Comparison of ENCODE assay signal across 1 cellular context in genomic region chr10:71342850-71343773, GRCh38.
TF ChIP-seq lines count a peak whose summit lies in the region.

No MANE protein-coding gene starts in this region.

TF ChIP-seq in HepG2, 621 proteins besides CTCF, POLR2A, EP300 and RAD21 (continues in another document):
- TF ChIP-seq PHF21A (CRISPR knock-in tag; IDR thresholded peaks at IDR 0.05) (peak; percentile 29; the same call in 1 of the 2 replicates), ARNT2 (CRISPR knock-in tag; IDR thresholded peaks at IDR 0.05; ENCODE audit: low read depth) (no peak), NR2C2 (CRISPR knock-in tag; IDR thresholded peaks at IDR 0.05; ENCODE audit: borderline replicate concordance) (no peak), FOXA1 (IDR thresholded peaks at IDR 0.05) (no peak), FOXA1 (CRISPR knock-in tag; IDR thresholded peaks at IDR 0.05) (peak; percentile 55), ARID5B (CRISPR knock-in tag; IDR thresholded peaks at IDR 0.05) (peak; percentile 60), RXRB (CRISPR knock-in tag; IDR thresholded peaks at IDR 0.05; ENCODE audit: borderline replicate concordance) (peak; percentile 42; the same call in 1 of the 2 replicates), RCOR2 (CRISPR knock-in tag; IDR thresholded peaks at IDR 0.05) (peak; percentile 19; the same call in 1 of the 2 replicates), ZNF614 (CRISPR knock-in tag; IDR thresholded peaks at IDR 0.05; ENCODE audit: borderline replicate concordance) (no peak), ZNF292 (CRISPR knock-in tag; IDR thresholded peaks at IDR 0.05; ENCODE audit: borderline replicate concordance, low read depth) (peak; percentile 62; the same call in 1 of the 2 replicates), PITX1 (CRISPR knock-in tag; IDR thresholded peaks at IDR 0.05) (peak; percentile 42; the same call in 1 of the 2 replicates), SOX5 (CRISPR knock-in tag; IDR thresholded peaks at IDR 0.05; ENCODE audit: borderline replicate concordance) (peak; percentile 44; the same call in 1 of the 2 replicates), CREB1 (IDR thresholded peaks at IDR 0.05) (no peak), CREB1 (CRISPR knock-in tag; IDR thresholded peaks at IDR 0.05) (peak; percentile 48; the same call in 1 of the 2 replicates), ZNF576 (CRISPR knock-in tag; IDR thresholded peaks at IDR 0.05) (no peak), SAP130 (CRISPR knock-in tag; IDR thresholded peaks at IDR 0.05; ENCODE audit: low read depth) (peak; percentile 36), FOXA3 (CRISPR knock-in tag; IDR thresholded peaks at IDR 0.05) (peak; percentile 39; the same call in 1 of the 2 replicates), HHEX (CRISPR knock-in tag; IDR thresholded peaks at IDR 0.05) (peak; percentile 77), RARA (CRISPR knock-in tag; IDR thresholded peaks at IDR 0.05) (peak; percentile 54), FOSL2 (CRISPR knock-in tag; IDR thresholded peaks at IDR 0.05) (peak; percentile 48), MNT (IDR thresholded peaks at IDR 0.05) (no peak), ZNF609 (CRISPR knock-in tag; IDR thresholded peaks at IDR 0.05; ENCODE audit: borderline replicate concordance) (peak; percentile 87), ZBTB26 (CRISPR knock-in tag; IDR thresholded peaks at IDR 0.05; ENCODE audit: borderline replicate concordance) (peak; percentile 50; the same call in 1 of the 2 replicates), SKIL (CRISPR knock-in tag; IDR thresholded peaks at IDR 0.05; ENCODE audit: borderline replicate concordance) (peak; percentile 46; the same call in 1 of the 2 replicates), ZMYM3 (CRISPR knock-in tag; IDR thresholded peaks at IDR 0.05) (peak; percentile 15; the same call in 1 of the 2 replicates), TEAD3 (CRISPR knock-in tag; optimal IDR thresholded peaks at IDR 0.05; ENCODE audit: borderline replicate concordance) (peak; percentile 21), SOX6 (IDR thresholded peaks at IDR 0.05) (no peak), SOX6 (CRISPR knock-in tag; IDR thresholded peaks at IDR 0.05) (peak; percentile 53; the same call in 1 of the 2 replicates), ZNF770 (CRISPR knock-in tag; IDR thresholded peaks at IDR 0.05) (peak; percentile 47; the same call in 1 of the 2 replicates), ZBTB42 (CRISPR knock-in tag; IDR thresholded peaks at IDR 0.05) (peak; percentile 74; the same call in 1 of the 2 replicates), GMEB1 (CRISPR knock-in tag; IDR thresholded peaks at IDR 0.05; ENCODE audit: borderline replicate concordance) (no peak), IKZF1 (IDR thresholded peaks at IDR 0.05) (no peak), ZNF350 (CRISPR knock-in tag; IDR thresholded peaks at IDR 0.05; ENCODE audit: borderline replicate concordance, low read depth) (no peak), SOX13 (IDR thresholded peaks at IDR 0.05) (no peak), SOX13 (CRISPR knock-in tag; conservative IDR thresholded peaks at IDR 0.05 in 1 of 2, IDR thresholded peaks at IDR 0.05 in 1 of 2) (peak in 1 of 2 experiments; percentile 54; a peak in 2 of 4 replicates), JARID2 (CRISPR knock-in tag; IDR thresholded peaks at IDR 0.05; ENCODE audit: insufficient replicate concordance) (no peak), PPARG (CRISPR knock-in tag; conservative IDR thresholded peaks at IDR 0.05) (peak; percentile 48), CREM (IDR thresholded peaks at IDR 0.05) (peak; percentile 44; the same call in 1 of the 2 replicates), CREM (CRISPR knock-in tag; IDR thresholded peaks at IDR 0.05) (no peak), CEBPG (CRISPR knock-in tag; IDR thresholded peaks at IDR 0.05) (peak; percentile 18; the same call in 1 of the 2 replicates), NFIC (IDR thresholded peaks at IDR 0.05; ENCODE audit: low read length) (0 out of 2 replicates have a peak, but pooled peaks have one; percentile 44), HMG20A (CRISPR knock-in tag; IDR thresholded peaks at IDR 0.05; ENCODE audit: borderline replicate concordance) (peak; percentile 31; the same call in 1 of the 2 replicates), SRF (IDR thresholded peaks at IDR 0.05; ENCODE audit: low read depth, low read length) (peak; percentile 55; the same call in 1 of the 2 replicates), ELF3 (CRISPR knock-in tag; IDR thresholded peaks at IDR 0.05) (peak; percentile 77; the same call in 1 of the 2 replicates), MAFF (IDR thresholded peaks at IDR 0.05; ENCODE audit: low read depth, low read length) (no peak), STAT5B (CRISPR knock-in tag; IDR thresholded peaks at IDR 0.05) (no peak), ATF3 (CRISPR knock-in tag; IDR thresholded peaks at IDR 0.05) (peak; percentile 21; the same call in 1 of the 2 replicates), TGIF2 (CRISPR knock-in tag; IDR thresholded peaks at IDR 0.05) (0 out of 2 replicates have a peak, but pooled peaks have one; percentile 66), RXRA (CRISPR knock-in tag; IDR thresholded peaks at IDR 0.05) (peak; percentile 56; the same call in 1 of the 2 replicates)
